23 cellular contexts compared by ENCODE assay signal in the genomic region with DNA sequence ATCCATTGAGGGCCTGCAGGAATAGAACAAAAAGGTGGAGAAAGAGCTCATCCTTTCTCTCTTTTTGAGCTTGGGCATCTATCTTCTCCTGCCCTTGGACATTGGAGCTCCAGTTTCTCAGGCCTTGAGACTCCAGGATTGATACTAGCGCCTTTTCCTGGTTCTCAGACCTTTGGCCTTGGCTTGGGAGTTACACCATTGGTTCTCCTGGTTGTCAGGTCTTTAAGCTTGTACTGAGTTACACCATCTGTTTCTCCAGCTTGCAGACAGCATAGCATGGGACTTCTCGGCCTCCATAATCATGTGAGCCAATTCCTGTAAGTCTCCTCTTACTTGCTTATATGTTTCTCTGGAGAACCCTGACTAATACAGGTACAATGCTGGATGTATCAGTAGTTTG.
"Had no signal": no experiment of that assay in that cellular context is flagged by ENCODE, and none has a peak within 500 bp of the region (broad histone marks: within the 10 kb centered on the region; RNA-seq: fewer than 3 reads in every experiment).

No MANE protein-coding gene starts in this region.

- H3K27ac ChIP-seq: cardiac muscle cell, KMS-11, SJCRH30, WERI-Rb-1 had no signal

- H3K36me3 ChIP-seq: cardiac muscle cell had no signal

- H3K4me2 ChIP-seq: KMS-11, SK-N-SH had no signal

- H3K4me1 ChIP-seq: SJCRH30 had no signal

- DNase-seq: activated CD4-positive, alpha-beta T cell treated with anti-CD3 and anti-CD28 coated beads for 36 hours; activated CD8-positive, alpha-beta memory T cell treated with anti-CD3 and anti-CD28 coated beads, Interleukin-2, amount 10 ng/mL, durations not matched to agents 7 days and 5 days; activated effector memory CD4-positive, alpha-beta T cell treated with Interleukin-2 at 50 U/mL for 16 hours; activated naive CD4-positive, alpha-beta T cell; activated naive CD8-positive, alpha-beta T cell treated with anti-CD3 and anti-CD28 coated beads, Interleukin-2, amount 50 U/mL, for 24 hours; activated T-cell treated with anti-CD3 and anti-CD28 coated beads, Interleukin-2, amount 50 U/mL, for 24 hours; amygdala; NCI-H1092; NCI-H1417; NCI-H1930; NCI-H2171; NCI-H2227 treated with DMSO at 0.1 percent for 48 hours; NCI-H446 treated with DMSO at 0.1 percent for 48 hours; NCI-H524 treated with DMSO at 0.1 percent for 48 hours; NCI-H748 treated with DMSO at 0.1 percent for 48 hours; SJCRH30; SK-N-SH; T-helper 1 cell; WERI-Rb-1 had no signal

- H3K9ac ChIP-seq: KMS-11, SK-N-SH had no signal

- FAIRE-seq: astrocyte had no signal

- H3K27me3 ChIP-seq: cardiac muscle cell, SJCRH30 had no signal

- H3K9me3 ChIP-seq: SK-N-SH had no signal

- ATAC-seq: activated CD4-positive, alpha-beta T cell treated with anti-CD3 and anti-CD28 coated beads for 36 hours; activated CD8-positive, alpha-beta memory T cell treated with anti-CD3 and anti-CD28 coated beads, Interleukin-2, amount 10 ng/mL, durations not matched to agents 7 days and 5 days; activated naive CD4-positive, alpha-beta T cell treated with anti-CD3 and anti-CD28 coated beads, Interleukin-2, amount 50 U/mL, for 72 hours; activated naive CD8-positive, alpha-beta T cell treated with anti-CD3 and anti-CD28 coated beads, Interleukin-2, amount 50 U/mL, for 24 hours had no signal

- H3K4me3 ChIP-seq: cardiac muscle cell, SJCRH30 had no signal
